Comparison of ENCODE assay signal across 17 cellular contexts in the genomic region with DNA sequence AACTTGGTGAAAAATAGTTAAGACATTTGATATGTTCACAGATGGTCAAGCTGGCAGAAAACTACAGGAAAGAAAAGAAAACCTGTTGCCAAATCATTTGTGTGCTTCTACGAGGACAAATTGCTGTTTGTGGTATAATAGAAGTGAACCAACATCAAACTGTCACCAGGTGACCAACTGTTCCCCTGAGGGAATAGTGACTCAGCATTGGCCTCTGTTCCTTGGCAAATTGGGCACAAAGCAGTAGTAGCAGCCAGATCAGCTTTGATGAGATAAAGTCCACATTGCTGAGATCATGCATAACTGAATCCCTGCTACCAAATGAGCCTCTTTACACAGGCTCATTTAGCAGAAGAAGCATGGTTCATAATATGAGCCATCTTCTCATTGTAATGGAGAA.
DNase-seq lines count a peak whose midpoint lies in the region; ATAC-seq and TF ChIP-seq lines count a peak whose summit lies in the region.
"Had no signal": no experiment of that assay in that cellular context is flagged by ENCODE, and none has a peak within 500 bp of the region (broad histone marks: within the 10 kb centered on the region; RNA-seq: fewer than 3 reads in every experiment).

No MANE protein-coding gene starts in this region.

- CTCF ChIA-PET in PC-3 (lab: Charles Lee) (no interaction called here), T-cell (lab: Charles Lee) (no interaction called here)

- in situ Hi-C loops in G401 (cut with HindIII; ENCODE audit: low sequenced_read_pairs) = no loop called here

- H3K4me3 Mint-ChIP-seq in T-cell = no peak overlapping the region
- no peak overlapping the region for H3K4me3 Mint-ChIP-seq in chondrocyte (ENCODE audit: unreplicated experiment)
- no peak overlapping the region for H3K4me3 Mint-ChIP-seq in natural killer cell
- H3K4me3 Mint-ChIP-seq: activated T-helper 17 cell treated with anti-CD3 and anti-CD28 coated beads, Interleukin-2, amount 50 U/mL, for 72 hours; IgD-negative memory B cell had no signal

- no peaks in the 10 kb centered on the region for H4K20me1 ChIP-seq in PC-3 (ENCODE audit: low read length)

- H3K4me1 Mint-ChIP-seq in T-cell = no peaks in the 10 kb centered on the region
- peaks cover 53% of the 10 kb centered on the region for H3K4me1 Mint-ChIP-seq in chondrocyte (ENCODE audit: low read depth)
- H3K4me1 Mint-ChIP-seq in natural killer cell = no peaks in the 10 kb centered on the region
- H3K4me1 Mint-ChIP-seq: activated T-helper 17 cell treated with anti-CD3 and anti-CD28 coated beads, Interleukin-2, amount 50 U/mL, for 72 hours; IgD-negative memory B cell had no signal

- H3K4me3 ChIP-seq in PC-3 (ENCODE audit: low read length) (no peak overlapping the region), fibroblast of pulmonary artery (replicated peaks; ENCODE audit: low read depth, low read length) (no peak overlapping the region), BE2C (ENCODE audit: low read depth, low read length) (no peak overlapping the region)
- H3K4me3 ChIP-seq: pancreas had no signal

- TF ChIP-seq CTCF in PC-3 (conservative IDR thresholded peaks at IDR 0.05; ENCODE audit: low read depth, low read length) = no peak
- no peak for TF ChIP-seq CTCF in fibroblast of pulmonary artery (IDR thresholded peaks at IDR 0.05; ENCODE audit: low read length, missing control alignments)
- TF ChIP-seq CTCF in chondrocyte (IDR thresholded peaks at IDR 0.05) = no peak
- no peak for TF ChIP-seq CTCF in BE2C (IDR thresholded peaks at IDR 0.05; ENCODE audit: low read depth, low read length)
- no peak for TF ChIP-seq CTCF in natural killer cell (IDR thresholded peaks at IDR 0.05)

- H3K27me3 ChIP-seq in PC-3 (ENCODE audit: low read length) (0 out of 2 replicates have a peak, but pooled peaks cover 3% of the 10 kb centered on the region), BE2C (no peaks in the 10 kb centered on the region; the same call in 1 of the 2 replicates)
- H3K27me3 ChIP-seq: pancreas had no signal

- peak; percentile 80 for DNase-seq in COR-L47 (lab: John Stamatoyannopoulos, UW)
- DNase-seq in G401 (ENCODE audit: low spot score) = peak; percentile 6
- peak; percentile 64 for DNase-seq in PC-3
- peak; percentile 30 for DNase-seq in fibroblast of pulmonary artery (ENCODE audit: low read depth)
- no peak for DNase-seq in T-cell
- DNase-seq in chondrocyte (ENCODE audit: low spot score) = no peak
- DNase-seq in BE2C = no peak
- DNase-seq in natural killer cell = no peak
- DNase-seq: activated CD4-positive, alpha-beta T cell treated with anti-CD3 and anti-CD28 coated beads, Interleukin-2, amount 50 U/mL, for 48 hours; caudate nucleus; NCI-H226; pancreas; substantia nigra; T-helper 9 cell had no signal

- no peaks in the 10 kb centered on the region for H3K36me3 ChIP-seq in PC-3 (ENCODE audit: low read depth, low read length)
- no peaks in the 10 kb centered on the region for H3K36me3 ChIP-seq in BE2C
- H3K36me3 ChIP-seq: pancreas had no signal

- intact Hi-C loops in PC-3 (cut with micrococcal nuclease) = no loop called here
- intact Hi-C loops in natural killer cell (cut with micrococcal nuclease) = no loop called here

- H3K4me1 ChIP-seq in PC-3 (ENCODE audit: insufficient read depth, low read length) = no peaks in the 10 kb centered on the region
- no peaks in the 10 kb centered on the region for H3K4me1 ChIP-seq in BE2C
- H3K4me1 ChIP-seq: pancreas had no signal

- H3K9me3 Mint-ChIP-seq in T-cell (peaks cover 0 to 15% (median 6%) of the 10 kb centered on the region in 3 donors), chondrocyte (ENCODE audit: low read depth) (peaks cover 2% of the 10 kb centered on the region), natural killer cell (peaks cover 11 to 20% of the 10 kb centered on the region in 2 donors)

- H3K27ac ChIP-seq in PC-3 (ENCODE audit: low read length) = no peak overlapping the region
- H3K27ac ChIP-seq: pancreas, RWPE1 had no signal

- H3K9me3 ChIP-seq in PC-3 (ENCODE audit: low read length) (no peaks in the 10 kb centered on the region), BE2C (no peaks in the 10 kb centered on the region)
- H3K9me3 ChIP-seq: pancreas had no signal

- POLR2A ChIA-PET in PC-3 (lab: Charles Lee; ENCODE audit: unreplicated experiment) (no interaction called here), T-cell (lab: Charles Lee) (no interaction called here)

- H3F3A ChIP-seq in PC-3 (ENCODE audit: low read length, unreplicated experiment) = no peaks in the 10 kb centered on the region

- H3K27me3 Mint-ChIP-seq in T-cell (no peaks in the 10 kb centered on the region), chondrocyte (ENCODE audit: low read depth) (no peaks in the 10 kb centered on the region), natural killer cell (ENCODE audit: low read depth in 2 of 2) (no peaks in the 10 kb centered on the region)
- H3K27me3 Mint-ChIP-seq: activated T-helper 17 cell treated with anti-CD3 and anti-CD28 coated beads, Interleukin-2, amount 50 U/mL, for 72 hours; IgD-negative memory B cell had no signal

- H2AFZ ChIP-seq in PC-3 (ENCODE audit: low read length) = no peak overlapping the region

- ATAC-seq in PC-3 (peak; percentile 78), T-cell (replicated peaks in 1 of 4) (no peak), natural killer cell (no peak)
- ATAC-seq: activated T-helper 17 cell treated with anti-CD3 and anti-CD28 coated beads, Interleukin-2, amount 50 U/mL, for 72 hours had no signal

- H3K27ac Mint-ChIP-seq in T-cell (no peak overlapping the region), chondrocyte (ENCODE audit: unreplicated experiment) (no peak overlapping the region), natural killer cell (no peak overlapping the region)
- H3K27ac Mint-ChIP-seq: activated T-helper 17 cell treated with anti-CD3 and anti-CD28 coated beads, Interleukin-2, amount 50 U/mL, for 72 hours; IgD-negative memory B cell had no signal

- no peak overlapping the region for H3K4me2 ChIP-seq in PC-3 (ENCODE audit: low read length)

- no peaks in the 10 kb centered on the region for H3K9me2 ChIP-seq in PC-3 (replicated peaks; ENCODE audit: low read length)

- no peaks in the 10 kb centered on the region for H3K79me2 ChIP-seq in PC-3 (ENCODE audit: low read length)

- no peaks in the 10 kb centered on the region for H3K36me3 Mint-ChIP-seq in T-cell
- H3K36me3 Mint-ChIP-seq in chondrocyte (ENCODE audit: low read depth) = peaks cover 2% of the 10 kb centered on the region
- no peaks in the 10 kb centered on the region for H3K36me3 Mint-ChIP-seq in natural killer cell
- H3K36me3 Mint-ChIP-seq: IgD-negative memory B cell had no signal

- no peak overlapping the region for H3K9ac ChIP-seq in PC-3 (ENCODE audit: low read length)

- no TSS peak for BruUV-seq in PC-3 (replicated peaks; lab: Mats Ljungman, UMichigan)

Comparison
In these comparisons a context has a peak if more than half of its experiments do, and no peak if none do; other contexts are left out.
1. DNase-seq: peak in COR-L47 (single experiment), G401 (single experiment), PC-3 (single experiment) and fibroblast of pulmonary artery (single experiment); none in T-cell (0 of 34), chondrocyte (single experiment), BE2C (single experiment) and natural killer cell (single experiment).